Comparison of ENCODE assay signal across 1 cellular context in the genomic region with DNA sequence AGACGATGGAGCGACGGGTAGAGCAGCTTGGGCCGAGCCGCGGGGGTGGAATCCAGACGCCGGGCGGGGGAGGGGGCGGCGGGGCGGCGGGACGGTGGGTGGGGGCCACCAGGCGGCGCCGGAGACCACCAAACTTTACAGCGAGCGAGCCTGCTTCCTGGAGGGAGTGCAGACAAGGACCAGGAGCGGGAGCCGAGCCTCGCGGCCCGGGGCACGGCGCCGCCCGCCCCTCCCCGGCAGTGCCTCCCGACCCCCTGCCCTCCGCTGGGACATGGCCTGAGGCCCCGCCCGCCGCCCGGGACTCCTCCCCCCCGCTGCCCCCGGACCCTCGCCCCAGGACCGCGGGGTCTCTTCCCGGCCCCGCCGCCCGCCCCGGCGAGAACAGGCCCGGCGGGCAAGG.
TF ChIP-seq lines count a peak whose summit lies in the region.

No MANE protein-coding gene starts in this region.

TF ChIP-seq in A549, 52 proteins besides CTCF, POLR2A, EP300 and RAD21:
- TF ChIP-seq SMC3 (IDR thresholded peaks at IDR 0.05) (0 out of 3 replicates have a peak, but pooled peaks have one; percentile 6), JUN (IDR thresholded peaks at IDR 0.05) (0 out of 5 replicates have a peak, but pooled peaks of 1 of the 2 experiments have one; percentile 4)
TF ChIP-seq in A549: peak in this region for 2; not testable (repeated sequence) for 50.
